8 cellular contexts compared by ENCODE assay signal in the genomic region with DNA sequence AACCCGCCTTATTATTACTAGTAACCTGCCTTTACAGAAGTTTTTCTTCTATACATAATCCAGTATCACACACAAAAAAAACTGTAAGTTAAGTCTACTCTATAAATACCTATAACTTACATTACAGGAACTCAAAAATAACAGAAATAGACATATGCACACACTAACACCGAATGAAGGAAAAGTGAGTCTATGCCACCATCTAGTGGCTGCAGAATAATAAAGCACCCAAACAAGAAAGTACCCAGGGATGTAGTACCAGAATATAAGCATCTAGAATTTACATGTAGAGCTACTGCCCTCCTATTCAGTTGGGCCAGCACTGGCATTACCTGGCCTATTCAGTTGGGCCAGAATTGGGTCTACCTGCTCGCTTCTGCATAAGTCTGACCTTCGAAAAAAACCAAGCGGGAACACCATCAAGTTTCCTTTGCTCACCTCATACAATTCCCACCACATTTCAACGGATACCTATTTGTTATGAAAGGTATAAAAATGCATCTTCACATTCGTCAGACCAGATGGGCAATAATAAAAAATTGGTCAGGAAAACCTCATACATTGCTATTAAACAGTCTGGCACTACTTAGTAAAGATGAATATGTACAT. TPM values are rescaled to one million over a fixed set of nuclear protein-coding genes. Genes with fewer than 3 reads are reported as not detected.
DNase-seq lines count a peak whose midpoint lies in the region; ATAC-seq and TF ChIP-seq lines count a peak whose summit lies in the region.

No MANE protein-coding gene starts in this region.

- H3K18ac ChIP-seq in mesenchymal stem cell (ENCODE audit: low read depth in 1 of 2, low read length in 2 of 2): no peak overlapping the region

- TF ChIP-seq CTCF in GM12865 (IDR thresholded peaks at IDR 0.05; ENCODE audit: insufficient read depth, low read depth, low read length, missing control alignments) (peak; percentile 57), HEK293 (tag by site-specific recombination; IDR thresholded peaks at IDR 0.05) (peak; percentile 29; the same call in 1 of the 2 replicates), Peyer's patch (IDR thresholded peaks at IDR 0.05) (peak; percentile 53 to 89 (median 78))

- H3K36me3 ChIP-seq in HEK293 (ENCODE audit: control insufficient read depth in 2 of 2, insufficient read depth in 1 of 2, low read length in 2 of 2): no peaks in the 10 kb centered on the region
- no peaks in the 10 kb centered on the region for H3K36me3 ChIP-seq in Peyer's patch
- H3K36me3 ChIP-seq in mesenchymal stem cell (ENCODE audit: control insufficient read depth in 1 of 2, insufficient read depth in 2 of 2, low read depth in 1 of 2, low read length in 2 of 2): no peaks in the 10 kb centered on the region
- H3K36me3 ChIP-seq in aorta (ENCODE audit: control insufficient read depth in 1 of 2, insufficient read depth in 2 of 2, low read length in 1 of 2): no peaks in the 10 kb centered on the region

- no peak overlapping the region for H2AFZ ChIP-seq in mesenchymal stem cell (ENCODE audit: low read depth, low read length)

- peaks cover 3% of the 10 kb centered on the region for H3K79me1 ChIP-seq in mesenchymal stem cell (replicated peaks; ENCODE audit: low read length, poor library complexity, severe bottlenecking)

- H2BK5ac ChIP-seq in mesenchymal stem cell (ENCODE audit: low read depth, low read length, poor library complexity, severe bottlenecking): no peak overlapping the region

- H2BK120ac ChIP-seq in mesenchymal stem cell (ENCODE audit: low read depth, low read length): no peak overlapping the region

- no peak for ATAC-seq in aorta (ENCODE audit: low FRiP score)

- no peak overlapping the region for H2BK12ac ChIP-seq in mesenchymal stem cell (ENCODE audit: low read length in 2 of 2)

- H3K4me2 ChIP-seq in mesenchymal stem cell (ENCODE audit: low read length, poor library complexity, severe bottlenecking): no peak overlapping the region

- H3K27ac ChIP-seq in HEK293 (ENCODE audit: extremely low read depth, low read depth, low read length) (no peak overlapping the region), Peyer's patch (no peak overlapping the region), mesenchymal stem cell (ENCODE audit: low read length, poor library complexity, severe bottlenecking) (no peak overlapping the region), aorta (ENCODE audit: low read depth in 1 of 2, low read length in 2 of 2) (no peak overlapping the region)

- H3K14ac ChIP-seq in mesenchymal stem cell (ENCODE audit: low read length in 2 of 2): no peak overlapping the region

- H3K4me1 ChIP-seq in HEK293 (ENCODE audit: control insufficient read depth, insufficient read depth, low read length): no peaks in the 10 kb centered on the region
- H3K4me1 ChIP-seq in Peyer's patch: no peaks in the 10 kb centered on the region
- H3K4me1 ChIP-seq in mesenchymal stem cell (ENCODE audit: control insufficient read depth, insufficient read depth, low read depth, low read length): no peaks in the 10 kb centered on the region
- no peaks in the 10 kb centered on the region for H3K4me1 ChIP-seq in aorta (ENCODE audit: control insufficient read depth in 1 of 2, insufficient read depth in 2 of 2, low read length in 2 of 2)

- intact Hi-C loops in aorta (cut with DNase I): loop anchor here in 1 of 2 donors (10.0 kb wide), 1 partner anchor 359 kb away; no protein-coding TSS in a partner anchor

- H3K4me3 ChIP-seq in GM12865 (ENCODE audit: low read depth, low read length) (no peak overlapping the region), HEK293 (ENCODE audit: low read depth, low read length) (no peak overlapping the region), Peyer's patch (no peak overlapping the region), mesenchymal stem cell (ENCODE audit: insufficient read depth in 1 of 2, low read depth in 1 of 2, low read length in 2 of 2) (no peak overlapping the region), aorta (ENCODE audit: low read length in 2 of 2) (no peak overlapping the region)

- POLR2A ChIA-PET in HEK293 (lab: Yijun Ruan, JAX): no interaction called here

- no peak overlapping the region for H4K8ac ChIP-seq in mesenchymal stem cell (ENCODE audit: low read length)

- H3K9me3 ChIP-seq in HEK293 (ENCODE audit: control insufficient read depth, insufficient read depth, low read depth, low read length) (no peaks in the 10 kb centered on the region), Peyer's patch (no peaks in the 10 kb centered on the region), mesenchymal stem cell (ENCODE audit: control insufficient read depth, low read length) (no peaks in the 10 kb centered on the region), aorta (ENCODE audit: control insufficient read depth, low read length) (no peaks in the 10 kb centered on the region)

- no peaks in the 10 kb centered on the region for H3K27me3 ChIP-seq in Peyer's patch
- H3K27me3 ChIP-seq in mesenchymal stem cell (ENCODE audit: control insufficient read depth in 1 of 2, insufficient read depth in 1 of 2, low read length in 2 of 2): no peaks in the 10 kb centered on the region
- H3K27me3 ChIP-seq in aorta (ENCODE audit: control insufficient read depth in 1 of 2, insufficient read depth in 2 of 2, low read length in 1 of 2): no peaks in the 10 kb centered on the region

- TF ChIP-seq POLR2A in Peyer's patch (IDR thresholded peaks at IDR 0.05): no peak

- H4K91ac ChIP-seq in mesenchymal stem cell (ENCODE audit: low read length): no peak overlapping the region

- no peak overlapping the region for H3K23ac ChIP-seq in mesenchymal stem cell (ENCODE audit: low read length in 2 of 2)

- no peak overlapping the region for H2BK15ac ChIP-seq in mesenchymal stem cell (ENCODE audit: low read depth, poor library complexity, severe bottlenecking)

- no peak overlapping the region for H3K4ac ChIP-seq in mesenchymal stem cell (ENCODE audit: low read depth in 1 of 2, low read length in 2 of 2)

- H3K9ac ChIP-seq in mesenchymal stem cell (ENCODE audit: low read length): no peak overlapping the region

- WGBS in mesenchymal stem cell: 19% methylated on average over 3 of the region's 7 CpGs
- 18 to 24% methylated on average over 7 of the region's 7 CpGs for WGBS in aorta, 2 donors

- CTCF ChIA-PET in HEK293 (lab: Yijun Ruan, JAX): interaction anchor here (0.6 to 2.2 kb wide), 22 partner anchors 10 to 688 kb away, joined by 3 to 9 read pairs (median 4); no protein-coding TSS in a partner anchor

- DNase-seq in AG08396 (ENCODE audit: low spot score) (peak; percentile 53), GM12865 (ENCODE audit: low read depth) (peak; percentile 77), LoVo (ENCODE audit: low spot score) (peak; percentile 61), Peyer's patch (no peak), cerebellum (ENCODE audit: low spot score) (peak; percentile 55), mesenchymal stem cell (peak; percentile 75), aorta (no peak)

- no peak overlapping the region for H2AK5ac ChIP-seq in mesenchymal stem cell (ENCODE audit: low read length, severe bottlenecking)

TF ChIP-seq in HEK293, 187 proteins besides CTCF, POLR2A, EP300 and RAD21:
- TF ChIP-seq ZNF654 (tag by site-specific recombination; IDR thresholded peaks at IDR 0.05; ENCODE audit: low read depth): peak; percentile 85
- no peak for TF ChIP-seq ZNF121 (tag by site-specific recombination; IDR thresholded peaks at IDR 0.05)

RNA-seq across cellular contexts. Expression of gene NIPSNAP3A, which starts 4.0 kb away (rescaled TPM):
- total RNA-seq in Peyer's patch: 10 to 100 TPM in 3 of 4 donors, 1 to 10 TPM in 1; 7.9 to 30.5 (median 17.6) TPM
- total RNA-seq in cerebellum: 39.0 TPM
- 18.9 TPM for polyA plus RNA-seq in mesenchymal stem cell (2013, experiment 1 of 2)
- 21.5 TPM for polyA plus RNA-seq in mesenchymal stem cell (2013, experiment 2 of 2)
- total RNA-seq in aorta: 10 to 100 TPM; 24.2 to 28.7 TPM
- polyA plus RNA-seq in aorta: 10 to 100 TPM; 31.6 to 34.8 TPM

RNA-seq across cellular contexts. Expression of gene NIPSNAP3B, which starts 20.4 kb away (rescaled TPM):
- total RNA-seq in Peyer's patch (1 to 10 TPM in 3 of 4 donors, not detected in 1; 1.6 to 9.9 (median 3.9) TPM), cerebellum (7.7 TPM), aorta (10 to 100 TPM in 1 of 2 donors, 1 to 10 TPM in 1; 7.8 to 12.6 TPM)
- polyA plus RNA-seq in mesenchymal stem cell (2013, experiment 1 of 2): 0.51 TPM
- 0.52 TPM for polyA plus RNA-seq in mesenchymal stem cell (2013, experiment 2 of 2)
- polyA plus RNA-seq in aorta: 1 to 10 TPM; 1.4 to 8.9 TPM

RNA-seq across cellular contexts. Expression of gene OR13D1, which starts 49.2 kb away (rescaled TPM):
- total RNA-seq in Peyer's patch (not detected), cerebellum (not detected), aorta (not detected)
- polyA plus RNA-seq in mesenchymal stem cell (2013, experiment 1 of 2): not detected
- not detected for polyA plus RNA-seq in mesenchymal stem cell (2013, experiment 2 of 2)
- polyA plus RNA-seq in aorta: not detected

Comparison
In these comparisons a context has a peak if more than half of its experiments do, and no peak if none do; other contexts are left out.
1. DNase-seq: peak in AG08396 (single experiment), GM12865 (single experiment), LoVo (single experiment), cerebellum (single experiment) and mesenchymal stem cell (single experiment); none in Peyer's patch (0 of 3) and aorta (0 of 2).
2. Peak in every context shown above with its lines, with median percentiles within 50 percentile points of each other: CTCF ChIP-seq.